Comparison of ENCODE assay signal across 6 cellular contexts in genomic region chr6:53715434-53715833, GRCh38. TPM values are rescaled to one million over a fixed set of nuclear protein-coding genes. Genes with fewer than 3 reads are reported as not detected.
"Had no signal": no experiment of that assay in that cellular context is flagged by ENCODE, and none has a peak within 500 bp of the region (broad histone marks: within the 10 kb centered on the region; RNA-seq: fewer than 3 reads in every experiment).

No MANE protein-coding gene starts in this region.

- H3K9me3 Mint-ChIP-seq: IgD-negative memory B cell had no signal

- DNase-seq: KBM-7, KG1 had no signal

- H3K36me3 Mint-ChIP-seq: IgD-negative memory B cell had no signal

- H3K9ac ChIP-seq: KMS-11 had no signal

- H3K4me3 ChIP-seq: K562 had no signal

- H3K27ac ChIP-seq: HL-60, KMS-11 had no signal

- H3K27ac Mint-ChIP-seq: IgD-negative memory B cell had no signal

- ATAC-seq: K562 had no signal

RNA-seq across cellular contexts. Expression of gene KLHL31, which starts 49.9 kb away (rescaled TPM):
- total RNA-seq: K562 had no signal
- polyA plus RNA-seq: K562 had no signal
